25 cellular contexts compared by ENCODE assay signal in genomic region chr7:51059493-51059892, GRCh38.
"Had no signal": no experiment of that assay in that cellular context is flagged by ENCODE, and none has a peak within 500 bp of the region (broad histone marks: within the 10 kb centered on the region; RNA-seq: fewer than 3 reads in every experiment).

No MANE protein-coding gene starts in this region.

- H3K9me3 ChIP-seq: SJCRH30 had no signal

- H3K27ac ChIP-seq: HL-60, KMS-11, RWPE1, SJCRH30 had no signal

- H3K4me3 ChIP-seq: K562, SJCRH30 had no signal

- H3K27me3 Mint-ChIP-seq: IgD-negative memory B cell had no signal

- H3K9me3 Mint-ChIP-seq: IgD-negative memory B cell had no signal

- H3K4me1 Mint-ChIP-seq: IgD-negative memory B cell had no signal

- DNase-seq: Kasumi-1, MV-4-11, NCI-H1048, NCI-H1105, NCI-H1417, NCI-H1436 treated with DMSO at 0.1 percent for 48 hours, NCI-H1694, NCI-H187 treated with DMSO at 0.1 percent for 48 hours, NCI-H2081, NCI-H2107, NCI-H2227 treated with DMSO at 0.1 percent for 48 hours, NCI-H524, NCI-H526 treated with DMSO at 0.1 percent for 48 hours, NCI-H774, PC-3, SHP77, SJCRH30 had no signal

- ATAC-seq: K562, Panc1, PC-3, SK-N-SH treated with all-trans-retinoic acid at 6 μM for 48 hours had no signal

- H3K36me3 ChIP-seq: SJCRH30 had no signal

- H3K4me1 ChIP-seq: SJCRH30 had no signal

- FAIRE-seq: HTR-8/SVneo, K562 had no signal

- H3K36me3 Mint-ChIP-seq: IgD-negative memory B cell had no signal

- H3K4me3 Mint-ChIP-seq: IgD-negative memory B cell had no signal
